Comparison of ENCODE assay signal across 28 cellular contexts in the genomic region with DNA sequence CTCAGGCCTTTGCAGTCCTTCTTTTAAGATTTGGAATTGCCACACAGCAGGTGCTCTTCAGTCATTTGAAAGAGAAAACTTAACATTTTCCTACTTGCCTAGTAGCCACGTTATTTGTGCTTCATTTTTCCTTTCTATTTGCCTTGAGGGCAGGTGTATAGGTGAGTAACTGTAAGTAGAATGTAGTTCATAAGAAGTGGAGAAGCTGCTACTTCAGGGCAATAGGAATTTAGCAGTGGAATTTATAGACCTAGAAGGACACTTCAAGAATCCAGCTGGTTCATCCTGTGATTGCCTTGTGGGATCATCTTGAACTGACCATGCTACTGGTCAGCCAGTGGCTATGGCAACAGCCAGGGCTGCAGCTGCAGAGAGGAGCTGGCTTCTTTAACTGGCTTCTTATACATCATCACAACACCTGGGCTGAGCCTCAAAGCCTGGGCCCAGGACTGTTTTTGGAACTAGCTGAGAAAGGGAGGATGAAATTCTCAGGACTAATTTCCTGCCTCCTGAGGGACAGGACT.
"Had no signal": no experiment of that assay in that cellular context is flagged by ENCODE, and none has a peak within 500 bp of the region (broad histone marks: within the 10 kb centered on the region; RNA-seq: fewer than 3 reads in every experiment).

No MANE protein-coding gene starts in this region.

- H3K9me3 ChIP-seq: SJCRH30, SK-N-SH had no signal

- H3K9ac ChIP-seq: SK-N-SH had no signal

- H3K4me3 ChIP-seq: cardiac muscle cell, Peyer's patch, SJCRH30 had no signal

- H3K27ac ChIP-seq: cardiac muscle cell, Peyer's patch, RWPE1, SJCRH30 had no signal

- H3K4me3 Mint-ChIP-seq: activated CD8-positive, alpha-beta T cell treated with anti-CD3 and anti-CD28 coated beads, Interleukin-2, amount 10 ng/mL, durations not matched to agents 7 days and 5 days had no signal

- ATAC-seq: activated CD8-positive, alpha-beta T cell treated with anti-CD3 and anti-CD28 coated beads, Interleukin-2, amount 10 ng/mL, durations not matched to agents 7 days and 5 days; activated naive CD4-positive, alpha-beta T cell treated with anti-CD3 and anti-CD28 coated beads, Interleukin-2, amount 50 U/mL, for 72 hours had no signal

- H3K27ac Mint-ChIP-seq: activated CD8-positive, alpha-beta T cell treated with anti-CD3 and anti-CD28 coated beads, Interleukin-2, amount 10 ng/mL, durations not matched to agents 7 days and 5 days; brain had no signal

- H3K27me3 Mint-ChIP-seq: brain had no signal

- FAIRE-seq: astrocyte had no signal

- H3K36me3 ChIP-seq: cardiac muscle cell, Peyer's patch, SJCRH30 had no signal

- H3K4me1 ChIP-seq: Peyer's patch, SJCRH30 had no signal

- DNase-seq: activated CD4-positive, alpha-beta T cell treated with anti-CD3 and anti-CD28 coated beads for 48 hours; activated CD4-positive, alpha-beta T cell treated with anti-CD3 and anti-CD28 coated beads, Interleukin-2, amount 50 U/mL, for 4 hours; activated CD4-positive, CD25-positive, alpha-beta regulatory T cell treated with anti-CD3 and anti-CD28 coated beads, Interleukin-2, amount 50 U/mL, for 72 hours; activated CD8-positive, alpha-beta memory T cell treated with anti-CD3 and anti-CD28 coated beads, Interleukin-2, amount 50 U/mL, for 48 hours; activated CD8-positive, alpha-beta T cell treated with anti-CD3 and anti-CD28 coated beads, Interleukin-2, amount 10 ng/mL, durations not matched to agents 7 days and 5 days; activated naive CD4-positive, alpha-beta T cell treated with Interleukin-2 at 50 U/mL for 16 hours; activated T-cell treated with anti-CD3 and anti-CD28 coated beads, Interleukin-2, amount 50 U/mL, for 1 hour; amygdala; KG1; NCI-H1048; NCI-H1694; NCI-H2029; NCI-H2107; NCI-H2171 treated with DMSO at 0.1 percent for 48 hours; NCI-H226; NCI-H526; NCI-H82; OCI-M1; Peyer's patch; Right ventricle myocardium superior; SJCRH30; SK-N-SH; T-helper 1 cell had no signal

- H3K27me3 ChIP-seq: cardiac muscle cell, Peyer's patch, SJCRH30 had no signal

- H3K4me2 ChIP-seq: SK-N-SH had no signal
